Comparison of ENCODE assay signal across 23 cellular contexts in genomic region chr11:34606326-34607120, GRCh38. TPM values are rescaled to one million over a fixed set of nuclear protein-coding genes. Genes with fewer than 3 reads are reported as not detected.
DNase-seq lines count a peak whose midpoint lies in the region; ATAC-seq and TF ChIP-seq lines count a peak whose summit lies in the region.
"Had no signal": no experiment of that assay in that cellular context is flagged by ENCODE, and none has a peak within 500 bp of the region (broad histone marks: within the 10 kb centered on the region; RNA-seq: fewer than 3 reads in every experiment).

No MANE protein-coding gene starts in this region.

- H3K9me3 ChIP-seq in endodermal cell (ENCODE audit: control insufficient read depth, low read length), result no peaks in the 10 kb centered on the region
- no peaks in the 10 kb centered on the region for H3K9me3 ChIP-seq in GM23248 (ENCODE audit: low read depth)

- peaks cover 26% of the 10 kb centered on the region for H3K27me3 Mint-ChIP-seq in stimulated activated naive CD8-positive, alpha-beta T cell treated with anti-CD3 and anti-CD28 coated beads, Interleukin-15, amount 100 ng/mL, for 72 hours
- H3K27me3 Mint-ChIP-seq in endodermal cell (ENCODE audit: insufficient read depth), result peaks cover 4% of the 10 kb centered on the region
- H3K27me3 Mint-ChIP-seq: CD4-positive, alpha-beta memory T cell had no signal

- no peaks in the 10 kb centered on the region for H3K9me2 ChIP-seq in GM23248 (ENCODE audit: insufficient read depth)

- H3K36me3 Mint-ChIP-seq in endodermal cell (ENCODE audit: low read depth), result no peaks in the 10 kb centered on the region
- H3K36me3 Mint-ChIP-seq: CD4-positive, alpha-beta memory T cell had no signal

- no peaks in the 10 kb centered on the region for H3K36me3 ChIP-seq in endodermal cell (ENCODE audit: control insufficient read depth, insufficient read depth, low read length)
- no peaks in the 10 kb centered on the region for H3K36me3 ChIP-seq in GM23248 (ENCODE audit: low read depth)

- H3K27ac Mint-ChIP-seq in stimulated activated naive CD8-positive, alpha-beta T cell treated with anti-CD3 and anti-CD28 coated beads, Interleukin-15, amount 100 ng/mL, for 72 hours, result no peak overlapping the region
- no peak overlapping the region for H3K27ac Mint-ChIP-seq in endodermal cell
- H3K27ac Mint-ChIP-seq: CD4-positive, alpha-beta memory T cell; HFFc6 had no signal

- H3K27ac ChIP-seq in endodermal cell (ENCODE audit: low read depth, low read length) (no peak overlapping the region), GM23248 (no peak overlapping the region)
- H3K27ac ChIP-seq: SK-N-MC had no signal

- DNase-seq in stimulated activated naive CD8-positive, alpha-beta T cell treated with anti-CD3 and anti-CD28 coated beads, Interleukin-15, Interleukin-2, amounts not matched to agents 100 U/mL and 50 U/mL, for 24 hours, result no peak
- no peak for DNase-seq in stimulated activated naive CD8-positive, alpha-beta T cell treated with anti-CD3 and anti-CD28 coated beads, Interleukin-15, amount 100 ng/mL, for 72 hours
- DNase-seq in NCI-H69 (lab: John Stamatoyannopoulos, UW) (peak; percentile 15), endodermal cell (peak; percentile 65), NCI-H226 (no peak), GM23248 (no peak), GOT3 (lab: John Stamatoyannopoulos, UW) (no peak)
- DNase-seq: 8988T; CD4-positive, alpha-beta memory T cell; HFFc6; NCI-H1092 treated with DMSO at 0.1 percent for 48 hours; NCI-H2081; NCI-H2171 treated with DMSO at 0.1 percent for 48 hours; NCI-H446 treated with DMSO at 0.1 percent for 48 hours; NCI-H748 treated with DMSO at 0.1 percent for 48 hours; OCI-M1; SHP77 had no signal

- no peak overlapping the region for H3K4me3 Mint-ChIP-seq in stimulated activated naive CD8-positive, alpha-beta T cell treated with anti-CD3 and anti-CD28 coated beads, Interleukin-15, amount 100 ng/mL, for 72 hours
- H3K4me3 Mint-ChIP-seq in endodermal cell, result no peak overlapping the region
- H3K4me3 Mint-ChIP-seq: CD4-positive, alpha-beta memory T cell; HFFc6 had no signal

- in situ Hi-C loops in GM23248 (cut with MboI), result no loop called here

- H4K20me1 ChIP-seq in GM23248 (ENCODE audit: insufficient read depth), result no peaks in the 10 kb centered on the region

- H3F3A ChIP-seq in GM23248 (ENCODE audit: insufficient read depth), result no peaks in the 10 kb centered on the region

- peaks cover 9% of the 10 kb centered on the region for H3K4me1 ChIP-seq in endodermal cell (ENCODE audit: control insufficient read depth, insufficient read depth, low read length)
- H3K4me1 ChIP-seq in GM23248 (ENCODE audit: insufficient read depth), result no peaks in the 10 kb centered on the region

- ATAC-seq in stimulated activated naive CD8-positive, alpha-beta T cell treated with anti-CD3 and anti-CD28 coated beads, Interleukin-15, Interleukin-2, amounts not matched to agents 100 U/mL and 50 U/mL, for 24 hours, result peak; percentile 17
- ATAC-seq in stimulated activated naive CD8-positive, alpha-beta T cell treated with anti-CD3 and anti-CD28 coated beads, Interleukin-15, amount 100 ng/mL, for 72 hours, result no peak
- no peak for ATAC-seq in GM21528 (IDR thresholded peaks at IDR 0.05; ENCODE audit: low FRiP score, unreplicated experiment)

- H3K27me3 ChIP-seq in endodermal cell (ENCODE audit: control insufficient read depth, insufficient read depth, low read length, poor library complexity, severe bottlenecking) (no peaks in the 10 kb centered on the region), GM23248 (replicated peaks; ENCODE audit: insufficient read depth) (no peaks in the 10 kb centered on the region)

- no peaks in the 10 kb centered on the region for H3K9me3 Mint-ChIP-seq in stimulated activated naive CD8-positive, alpha-beta T cell treated with anti-CD3 and anti-CD28 coated beads, Interleukin-15, amount 100 ng/mL, for 72 hours
- no peaks in the 10 kb centered on the region for H3K9me3 Mint-ChIP-seq in endodermal cell
- H3K9me3 Mint-ChIP-seq: CD4-positive, alpha-beta memory T cell; HFFc6 had no signal

- WGBS in endodermal cell (ENCODE audit: insufficient coverage in 1 of 2, insufficient read length in 1 of 2), 2 experiments, result 68% methylated on average over 4 of the region's 4 CpGs
- 65 to 66% methylated on average over 4 of the region's 4 CpGs for WGBS in GM23248 (ENCODE audit: low coverage in 1 of 2, low lambda C conversion rate in 2 of 2, missing lambda C conversion rate in 2 of 2), 2 experiments

- no peak overlapping the region for H3K4me2 ChIP-seq in GM23248 (ENCODE audit: unreplicated experiment)

- no peak overlapping the region for H2AFZ ChIP-seq in GM23248

- no peak for TF ChIP-seq CTCF in endodermal cell (conservative IDR thresholded peaks at IDR 0.05)

- H3K79me2 ChIP-seq in GM23248 (ENCODE audit: insufficient read depth), result no peaks in the 10 kb centered on the region

- H3K9ac ChIP-seq in endodermal cell (ENCODE audit: extremely low read depth, low read length, poor library complexity, severe bottlenecking) (no peak overlapping the region), GM23248 (no peak overlapping the region)

- H3K4me3 ChIP-seq in endodermal cell (ENCODE audit: low read length) (no peak overlapping the region), GM23248 (no peak overlapping the region)
- H3K4me3 ChIP-seq: SK-N-MC had no signal

- H3K4me1 Mint-ChIP-seq in stimulated activated naive CD8-positive, alpha-beta T cell treated with anti-CD3 and anti-CD28 coated beads, Interleukin-15, amount 100 ng/mL, for 72 hours, result no peaks in the 10 kb centered on the region
- peaks cover 46% of the 10 kb centered on the region for H3K4me1 Mint-ChIP-seq in endodermal cell
- H3K4me1 Mint-ChIP-seq: CD4-positive, alpha-beta memory T cell had no signal

RNA-seq across cellular contexts. Expression of gene EHF, which starts 14.4 kb away (rescaled TPM):
- under 1 TPM in 1 of 2 donors, not detected in 1; 0.22 TPM for total RNA-seq in endodermal cell
- polyA plus RNA-seq in endodermal cell (2013, experiment 1 of 2), result not detected
- not detected for polyA plus RNA-seq in endodermal cell (2013, experiment 2 of 2)
- not detected in 2 replicates for total RNA-seq in GM23248 (2014; rRNA removed; shearing (Covaris generic))
- polyA plus RNA-seq in GM23248 (2016; fragmentation: Nextera tagmentation; extraction: Ambion mirVana), result not detected in 2 replicates
- total RNA-seq: CD4-positive, alpha-beta memory T cell; LHCN-M2; RPMI7951; T-helper 1 cell treated with Interleukin-12 subunit alpha and Interleukin-12 subunit beta and Interleukin-4 antibody, amounts not matched to agents 30 ng/mL and 1 ng/mL, for 36 hours had no signal
- polyA plus RNA-seq: BJ; CD4-positive, alpha-beta memory T cell had no signal

Comparison
In these comparisons a context has a peak if more than half of its experiments do, and no peak if none do; other contexts are left out.
1. DNase-seq: peak in NCI-H69 (single experiment) and endodermal cell (single experiment); none in stimulated activated naive CD8-positive, alpha-beta T cell treated with anti-CD3 and anti-CD28 coated beads, Interleukin-15, Interleukin-2, amounts not matched to agents 100 U/mL and 50 U/mL, for 24 hours (single experiment), stimulated activated naive CD8-positive, alpha-beta T cell treated with anti-CD3 and anti-CD28 coated beads, Interleukin-15, amount 100 ng/mL, for 72 hours (0 of 2), NCI-H226 (single experiment), GM23248 (single experiment) and GOT3 (single experiment).